Comparison of ENCODE assay signal across 8 cellular contexts in the genomic region with DNA sequence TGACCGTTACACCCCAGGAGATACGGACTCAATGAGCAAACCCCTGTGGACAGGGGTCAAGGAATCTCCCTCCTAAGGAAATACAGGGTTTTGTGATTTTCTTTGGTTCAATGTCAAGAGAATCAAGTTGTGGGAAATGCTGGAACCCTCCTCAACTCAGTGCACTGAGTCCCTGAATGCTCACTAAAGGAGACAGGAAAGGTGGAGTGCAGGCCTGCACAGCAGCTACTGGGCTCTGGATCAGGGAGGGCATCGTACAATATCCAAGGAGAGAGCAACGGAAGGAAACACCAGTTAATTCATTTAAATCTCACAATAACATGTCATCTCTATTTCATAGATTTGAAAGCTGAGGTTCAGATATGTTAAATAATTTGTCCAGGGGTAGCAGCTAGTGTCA.
DNase-seq lines count a peak whose midpoint lies in the region; ATAC-seq, FAIRE-seq and TF ChIP-seq lines count a peak whose summit lies in the region.
"Not testable (repeated sequence)": the region's sequence is repeated elsewhere in the genome, so short reads cannot be mapped to it uniquely, and the experiment has no call there.

No MANE protein-coding gene starts in this region.

- H4K20me1 ChIP-seq in endothelial cell of umbilical vein (replicated peaks; ENCODE audit: control insufficient read depth, extremely low read depth, insufficient read depth, low read length), result not testable (repeated sequence)

- not testable (repeated sequence) for TF ChIP-seq RAD21 in liver (IDR thresholded peaks at IDR 0.05)

- FAIRE-seq in endothelial cell of umbilical vein (lab: Jason Lieb, UNC), result not testable (repeated sequence)

- not testable (repeated sequence) for H3K9ac ChIP-seq in endothelial cell of umbilical vein (replicated peaks; ENCODE audit: extremely low read depth, insufficient read depth, low read length); liver (ENCODE audit: low read depth in 1 of 2, low read length in 2 of 2)

- H3K9me3 ChIP-seq in endothelial cell of umbilical vein (replicated peaks; ENCODE audit: control insufficient read depth, insufficient read depth, low read length); left ventricle myocardium inferior (replicated peaks); liver (ENCODE audit: control insufficient read depth in 4 of 4, low read length in 3 of 4); right lobe of liver; upper lobe of right lung: not testable (repeated sequence)

- H3K27ac Mint-ChIP-seq in HFFc6 (peak overlapping the region; percentile 48; the same call in 1 of the 2 replicates), nephron progenitor cell (peak overlapping the region; percentile 61)

- DNase-seq in HFFc6; left ventricle myocardium inferior; left lobe of liver (ENCODE audit: low spot score); right lobe of liver; nephron progenitor cell; upper lobe of right lung: not testable (repeated sequence)
- DNase-seq in endothelial cell of umbilical vein (ENCODE audit: low read depth, low spot score), result peak; percentile 8

- BruUV-seq in endothelial cell of umbilical vein (replicated peaks; lab: Mats Ljungman, UMichigan), result not testable (repeated sequence)

- not testable (repeated sequence) for H3K4me1 ChIP-seq in endothelial cell of umbilical vein (ENCODE audit: control insufficient read depth, extremely low read depth, insufficient read depth, low read length); left ventricle myocardium inferior; liver (ENCODE audit: control insufficient read depth in 4 of 4, insufficient read depth in 4 of 4, low read length in 3 of 4); right lobe of liver; upper lobe of right lung

- POLR2A ChIA-PET in endothelial cell of umbilical vein (lab: Charles Lee), result not testable (repeated sequence)

- H3K79me2 ChIP-seq in endothelial cell of umbilical vein (ENCODE audit: control insufficient read depth, insufficient read depth, low read length), result not testable (repeated sequence)

- not testable (repeated sequence) for TF ChIP-seq CTCF in HFFc6 (IDR thresholded peaks at IDR 0.05); endothelial cell of umbilical vein (IDR thresholded peaks at IDR 0.05; ENCODE audit: extremely low read depth in 1 of 2, insufficient read depth in 1 of 2, low read depth in 1 of 2, low read length in 2 of 2); left ventricle myocardium inferior (IDR thresholded peaks at IDR 0.05; ENCODE audit: borderline replicate concordance); liver (IDR thresholded peaks at IDR 0.05; ENCODE audit: low read depth, low read length, missing input control); right lobe of liver (IDR thresholded peaks at IDR 0.05); nephron progenitor cell (IDR thresholded peaks at IDR 0.05); upper lobe of right lung (IDR thresholded peaks at IDR 0.05)

- H3K4me3 Mint-ChIP-seq in HFFc6, nephron progenitor cell: not testable (repeated sequence)

- H3K27ac ChIP-seq in endothelial cell of umbilical vein (ENCODE audit: insufficient read depth, low read depth, low read length); liver (ENCODE audit: low read depth in 1 of 2, low read length in 2 of 2); right lobe of liver; upper lobe of right lung: not testable (repeated sequence)
- H3K27ac ChIP-seq in left ventricle myocardium inferior (replicated peaks), result peak overlapping the region; percentile 33

- CTCF ChIA-PET in endothelial cell of umbilical vein (lab: Charles Lee), result not testable (repeated sequence)

- not testable (repeated sequence) for H3K4me2 ChIP-seq in endothelial cell of umbilical vein (ENCODE audit: insufficient read depth, low read length)

- not testable (repeated sequence) for H3K36me3 ChIP-seq in endothelial cell of umbilical vein (ENCODE audit: control insufficient read depth in 2 of 2, extremely low read depth in 1 of 2, insufficient read depth in 2 of 2, low read length in 2 of 2); left ventricle myocardium inferior; liver (ENCODE audit: control insufficient read depth in 4 of 4, insufficient read depth in 3 of 4, low read depth in 1 of 4, low read length in 3 of 4); right lobe of liver; upper lobe of right lung

- not testable (repeated sequence) for H3K27me3 ChIP-seq in endothelial cell of umbilical vein (ENCODE audit: control insufficient read depth in 2 of 2, insufficient read depth in 2 of 2, low read length in 2 of 2); left ventricle myocardium inferior (ENCODE audit: low read depth); liver (ENCODE audit: control insufficient read depth in 4 of 4, insufficient read depth in 4 of 4, low read length in 3 of 4); right lobe of liver; upper lobe of right lung

- not testable (repeated sequence) for H2AFZ ChIP-seq in endothelial cell of umbilical vein (ENCODE audit: low read depth, low read length)

- H3K36me3 Mint-ChIP-seq in HFFc6 (ENCODE audit: low read depth); nephron progenitor cell (ENCODE audit: low read depth): not testable (repeated sequence)

- not testable (repeated sequence) for H3K9me1 ChIP-seq in endothelial cell of umbilical vein (replicated peaks; ENCODE audit: control insufficient read depth, extremely low read depth, insufficient read depth, low read length)

- ATAC-seq in left lobe of liver (peak; percentile 66), right lobe of liver (peak; percentile 49 to 66 (median 58)), upper lobe of right lung (peak; percentile 49)

- H3K27me3 Mint-ChIP-seq in HFFc6 (ENCODE audit: insufficient read depth); nephron progenitor cell (ENCODE audit: low read depth, poor library complexity): not testable (repeated sequence)

- not testable (repeated sequence) for H3K4me3 ChIP-seq in endothelial cell of umbilical vein (replicated peaks in 1 of 3; ENCODE audit: insufficient read depth in 1 of 3, low read depth in 1 of 3, low read length in 3 of 3); left ventricle myocardium inferior; liver (ENCODE audit: low read depth in 1 of 3, low read length in 3 of 3); right lobe of liver; upper lobe of right lung

- dilution Hi-C loops in endothelial cell of umbilical vein (cut with MboI; ENCODE audit: extremely low pct_ligation_motif_present, low sequenced_read_pairs), result not testable (repeated sequence)

- WGBS in liver, result 88% methylated on average over 4 of the region's 4 CpGs
- 67% methylated on average over 3 of the region's 4 CpGs for WGBS in right lobe of liver (ENCODE audit: insufficient coverage, low coverage, low lambda C conversion rate, missing lambda C conversion rate)

- H3K9me3 Mint-ChIP-seq in HFFc6, nephron progenitor cell: not testable (repeated sequence)

- intact Hi-C loops in endothelial cell of umbilical vein (cut with micrococcal nuclease); left ventricle myocardium inferior (cut with micrococcal nuclease); right lobe of liver (cut with DNase I); upper lobe of right lung (cut with DNase I): not testable (repeated sequence)

- H3K4me1 Mint-ChIP-seq in HFFc6 (ENCODE audit: low read depth); nephron progenitor cell: not testable (repeated sequence)

- TF ChIP-seq POLR2A in endothelial cell of umbilical vein (IDR thresholded peaks at IDR 0.05; ENCODE audit: low read depth, low read length); right lobe of liver (IDR thresholded peaks at IDR 0.05): not testable (repeated sequence)

TF ChIP-seq in liver, 16 proteins besides CTCF, POLR2A, EP300 and RAD21:
- TF ChIP-seq NR2F2 (IDR thresholded peaks at IDR 0.05), result peak; percentile 58
